Comparison of ENCODE assay signal across 20 cellular contexts in the genomic region with DNA sequence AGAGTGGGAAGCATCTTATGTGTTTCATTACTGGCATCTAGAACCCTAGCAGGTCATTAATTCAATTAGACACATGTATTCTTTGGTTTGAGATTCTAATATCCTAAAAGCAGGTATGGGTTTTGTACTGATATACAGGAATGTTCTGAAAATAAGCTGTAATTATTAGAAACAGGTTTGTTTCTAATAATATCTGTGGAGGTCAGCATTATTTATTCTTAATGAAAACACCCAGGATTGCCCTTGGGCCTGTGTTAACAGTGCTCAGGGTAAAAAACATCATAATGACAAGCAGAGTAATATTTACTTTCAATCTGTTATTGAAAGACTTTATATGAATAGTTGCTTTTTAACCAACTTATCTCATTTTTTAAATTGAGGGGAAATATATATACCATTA. TPM values are rescaled to one million over a fixed set of nuclear protein-coding genes. Genes with fewer than 3 reads are reported as not detected.
DNase-seq lines count a peak whose midpoint lies in the region; ATAC-seq, FAIRE-seq and TF ChIP-seq lines count a peak whose summit lies in the region.
"Had no signal": no experiment of that assay in that cellular context is flagged by ENCODE, and none has a peak within 500 bp of the region (broad histone marks: within the 10 kb centered on the region; RNA-seq: fewer than 3 reads in every experiment).

No MANE protein-coding gene starts in this region.

- H3K4me2 ChIP-seq in A549 (no peak overlapping the region), IMR-90 (ENCODE audit: low read depth, low read length) (no peak overlapping the region), hepatocyte (no peak overlapping the region)
- H3K4me2 ChIP-seq: BLaER1 treated with 17β-estradiol and CSF1 and Interleukin-3, amounts not matched to agents 10 nM and 100 nM had no signal

- H3K9me1 ChIP-seq in IMR-90 (ENCODE audit: insufficient read depth, low read length): no peaks in the 10 kb centered on the region

- H3K9ac ChIP-seq in IMR-90 (ENCODE audit: low read depth, low read length): no peak overlapping the region
- H3K9ac ChIP-seq: BLaER1 treated with 17β-estradiol and CSF1 and Interleukin-3, amounts not matched to agents 10 nM and 100 nM had no signal

- no peak for TF ChIP-seq RAD21 in A549 (conservative IDR thresholded peaks at IDR 0.05 in 1 of 2, IDR thresholded peaks at IDR 0.05 in 1 of 2)
- TF ChIP-seq RAD21 in IMR-90 (IDR thresholded peaks at IDR 0.05; ENCODE audit: low read length): no peak

- no peak overlapping the region for H2BK120ac ChIP-seq in IMR-90 (ENCODE audit: low read depth, low read length)

- H4K8ac ChIP-seq in IMR-90 (ENCODE audit: low read depth in 2 of 2, low read length in 2 of 2): no peak overlapping the region

- TF ChIP-seq EP300 in A549 (IDR thresholded peaks at IDR 0.05): no peak

- H4K91ac ChIP-seq in IMR-90 (ENCODE audit: insufficient read depth, low read depth, low read length): no peak overlapping the region

- H3K18ac ChIP-seq in IMR-90 (ENCODE audit: low read depth, low read length): no peak overlapping the region

- in situ Hi-C loops in IMR-90 (cut with MboI; ENCODE audit: low sequenced_read_pairs): no loop called here

- H3K4me3 ChIP-seq in A549 (no peak overlapping the region), IMR-90 (ENCODE audit: insufficient read depth, low read depth, low read length) (no peak overlapping the region), hepatocyte (no peak overlapping the region)
- H3K4me3 ChIP-seq: BLaER1 treated with 17β-estradiol and CSF1 and Interleukin-3, amounts not matched to agents 10 nM and 100 nM had no signal

- H3K14ac ChIP-seq in IMR-90 (replicated peaks; ENCODE audit: low read depth, low read length): no peak overlapping the region

- H4K5ac ChIP-seq in IMR-90 (ENCODE audit: low read depth, low read length): no peak overlapping the region

- DNase-seq in A549 (ENCODE audit: low read depth in 1 of 2, low spot score in 1 of 2) (no peak), IMR-90 (no peak), hepatocyte (ENCODE audit: low spot score) (no peak), HTR-8/SVneo (ENCODE audit: insufficient read length, low spot score) (no peak), amniotic stem cell (lab: John Stamatoyannopoulos, UW) (no peak)
- DNase-seq: 8988T; AML-193; Caco-2; Calu3; CD4-positive, alpha-beta T cell; CD8-positive, alpha-beta T cell; DMS79 treated with DMSO at 0.1 percent for 48 hours; GF-D8 had no signal

- H3K36me3 ChIP-seq in IMR-90 (ENCODE audit: control insufficient read depth, insufficient read depth, low read length) (no peaks in the 10 kb centered on the region), hepatocyte (replicated peaks; ENCODE audit: insufficient read depth, low read depth) (no peaks in the 10 kb centered on the region)

- H3K79me2 ChIP-seq in hepatocyte: peaks cover 40% of the 10 kb centered on the region

- CTCF ChIA-PET in A549 (lab: Yijun Ruan, JAX): interaction anchor here (0.8 to 1.0 kb wide), 2 partner anchors 83 to 301 kb away, joined by 3 to 5 read pairs; no protein-coding TSS in a partner anchor
- CTCF ChIA-PET in IMR-90 (lab: Yijun Ruan, JAX): no interaction called here

- no peak overlapping the region for H3K56ac ChIP-seq in IMR-90 (ENCODE audit: extremely low read depth, insufficient read depth, low read length)

- no peak overlapping the region for H3K23ac ChIP-seq in IMR-90 (ENCODE audit: low read depth, low read length)

- H3K9me2 ChIP-seq in hepatocyte (replicated peaks; ENCODE audit: insufficient read depth): no peaks in the 10 kb centered on the region

- ATAC-seq in A549 (no peak), IMR-90 (ENCODE audit: low read depth) (no peak)
- ATAC-seq: CD8-positive, alpha-beta T cell had no signal

- no peak overlapping the region for H2AK5ac ChIP-seq in IMR-90 (ENCODE audit: low read depth, low read length)

- no peak overlapping the region for H3K4ac ChIP-seq in IMR-90 (ENCODE audit: low read depth, low read length)

- FAIRE-seq in A549 (lab: Jason Lieb, UNC) (no peak), HTR-8/SVneo (lab: Jason Lieb, UNC) (no peak)
- FAIRE-seq: A204.1, D721Med, G401.6, GM12891, GM19239 had no signal

- POLR2A ChIA-PET in A549 (lab: Yijun Ruan, JAX) (no interaction called here), IMR-90 (lab: Charles Lee; ENCODE audit: unreplicated experiment) (no interaction called here)

- no peak overlapping the region for H2BK5ac ChIP-seq in IMR-90 (ENCODE audit: low read depth, low read length, poor library complexity, severe bottlenecking)

- H2AFZ ChIP-seq in IMR-90 (replicated peaks; ENCODE audit: low read length, poor library complexity) (no peak overlapping the region), hepatocyte (no peak overlapping the region)

- TF ChIP-seq CTCF in A549 (IDR thresholded peaks at IDR 0.05) (no peak), IMR-90 (conservative IDR thresholded peaks at IDR 0.05; ENCODE audit: low read depth, low read length) (no peak), hepatocyte (IDR thresholded peaks at IDR 0.05; ENCODE audit: poor library complexity) (no peak)

- intact Hi-C loops in IMR-90 (cut with micrococcal nuclease): no loop called here

- H3K27ac ChIP-seq in A549: no peak overlapping the region
- H3K27ac ChIP-seq in IMR-90 (ENCODE audit: insufficient read depth, low read length): no peak overlapping the region
- H3K27ac ChIP-seq in hepatocyte: peak overlapping the region; percentile 62
- H3K27ac ChIP-seq: BLaER1 treated with 17β-estradiol and CSF1 and Interleukin-3, amounts not matched to agents 10 nM and 100 nM; C4-2B had no signal

- no TSS peak for BruUV-seq in IMR-90 (replicated peaks; lab: Mats Ljungman, UMichigan)

- H3K4me1 ChIP-seq in A549 (no peaks in the 10 kb centered on the region), IMR-90 (ENCODE audit: control insufficient read depth, insufficient read depth, low read length) (no peaks in the 10 kb centered on the region), hepatocyte (ENCODE audit: insufficient read depth) (peaks cover 10% of the 10 kb centered on the region)

- TF ChIP-seq POLR2A in A549 (IDR thresholded peaks at IDR 0.05; ENCODE audit: low read length) (no peak), IMR-90 (IDR thresholded peaks at IDR 0.05; ENCODE audit: low read depth, low read length) (no peak)

- no peak overlapping the region for H2AK9ac ChIP-seq in IMR-90 (replicated peaks; ENCODE audit: low read depth, low read length, poor library complexity)

- H3K27me3 ChIP-seq in IMR-90 (ENCODE audit: control insufficient read depth, insufficient read depth, low read length) (no peaks in the 10 kb centered on the region), hepatocyte (no peaks in the 10 kb centered on the region)
- H3K27me3 ChIP-seq: BLaER1 treated with 17β-estradiol and CSF1 and Interleukin-3, amounts not matched to agents 10 nM and 100 nM had no signal

- H4K20me1 ChIP-seq in IMR-90 (ENCODE audit: insufficient read depth, low read length): no peaks in the 10 kb centered on the region
- H4K20me1 ChIP-seq in hepatocyte (ENCODE audit: insufficient read depth, poor library complexity, severe bottlenecking): no peaks in the 10 kb centered on the region
- H4K20me1 ChIP-seq: BLaER1 treated with 17β-estradiol and CSF1 and Interleukin-3, amounts not matched to agents 10 nM and 100 nM had no signal

- no peak overlapping the region for H2BK15ac ChIP-seq in IMR-90 (ENCODE audit: low read depth, low read length)

- dilution Hi-C loops in IMR-90 (cut with HindIII; ENCODE audit: low sequenced_read_pairs, unreplicated experiment): no loop called here

- peaks cover 0 to 13% of the 10 kb centered on the region in 2 experiments; a peak in 2 of 4 replicates for H3K79me1 ChIP-seq in IMR-90 (ENCODE audit: low read depth in 1 of 2, low read length in 2 of 2)

- no peak overlapping the region for H2BK20ac ChIP-seq in IMR-90 (ENCODE audit: low read depth, low read length)

- H3K9me3 ChIP-seq in A549 (no peaks in the 10 kb centered on the region), IMR-90 (ENCODE audit: control insufficient read depth, insufficient read depth, low read length) (no peaks in the 10 kb centered on the region), hepatocyte (ENCODE audit: low read depth) (no peaks in the 10 kb centered on the region)

TF ChIP-seq in A549, 52 proteins besides CTCF, POLR2A, EP300 and RAD21:
- peak; percentile 38 for TF ChIP-seq MAFK (IDR thresholded peaks at IDR 0.05; ENCODE audit: partially characterized antibody)
- TF ChIP-seq CBX8 (IDR thresholded peaks at IDR 0.05): no peak

TF ChIP-seq in IMR-90, 13 proteins besides CTCF, POLR2A, EP300 and RAD21:
- TF ChIP-seq MAFK (IDR thresholded peaks at IDR 0.05; ENCODE audit: low read depth, low read length) (peak; percentile 57), NFE2L2 (IDR thresholded peaks at IDR 0.05; ENCODE audit: low read depth, low read length) (no peak)

RNA-seq across cellular contexts. Expression of a gene that starts 8.0 kb away (rescaled TPM):
- polyA plus RNA-seq in A549 (2011; rRNA removed) (10.6 and 13.6 TPM in 2 replicates), A549 (2017; fragmentation: RNase III; extraction: RNeasy Plus Mini Kit Qiagen cat#74134 plus additional on column Dnase treatment) (4.4 to 5.1 TPM (median 5.0 TPM) in 3 replicates), IMR-90 (2012; rRNA removed) (7.3 and 8.1 TPM in 2 replicates), hepatocyte (30.1 and 32.8 TPM in 2 replicates)
- 4.2 and 4.9 TPM in 2 replicates for polyA plus RNA-seq in A549 (2012; cell fraction: cytosol; rRNA removed)
- 5.2 and 5.4 TPM in 2 replicates for polyA plus RNA-seq in A549 (2012; cell fraction: nucleus; rRNA removed)
- polyA minus RNA-seq in A549 (2011; rRNA and poly(A)+ RNA removed): 57.1 and 59.3 TPM in 2 replicates
- total RNA-seq in IMR-90 (2012; rRNA removed) (30.6 and 51.9 TPM in 2 replicates), hepatocyte (129 and 132 TPM in 2 replicates)
- 1.8 and 3.7 TPM in 2 replicates for polyA plus RNA-seq in IMR-90 (2012; cell fraction: cytosol; rRNA removed)
- polyA plus RNA-seq in IMR-90 (2012; cell fraction: nucleus; rRNA removed; ENCODE audit: low replicate concordance): 5.3 and 6.1 TPM in 2 replicates
